Comparison of ENCODE assay signal across 9 cellular contexts in the genomic region with DNA sequence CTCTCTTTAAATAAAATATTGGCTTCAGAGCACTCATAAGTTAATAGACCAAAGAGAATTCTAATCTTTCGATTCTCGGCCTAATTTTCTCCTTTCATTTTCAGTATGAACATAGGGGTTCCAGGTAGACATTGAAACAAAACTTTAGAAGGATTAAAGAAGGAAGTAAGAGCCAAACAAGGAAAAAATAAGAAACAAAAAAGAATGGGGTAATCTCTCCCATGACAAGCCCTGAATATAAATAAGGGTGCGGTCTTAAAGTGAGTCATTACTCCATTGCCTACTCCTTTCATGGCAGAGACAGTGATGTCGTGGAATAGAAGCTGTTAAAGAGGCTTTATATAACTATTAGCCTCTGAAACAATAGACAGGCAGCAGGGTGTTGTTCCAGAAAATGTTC.
DNase-seq lines count a peak whose midpoint lies in the region; ATAC-seq and TF ChIP-seq lines count a peak whose summit lies in the region.
"Had no signal": no experiment of that assay in that cellular context is flagged by ENCODE, and none has a peak within 500 bp of the region (broad histone marks: within the 10 kb centered on the region; RNA-seq: fewer than 3 reads in every experiment).

No MANE protein-coding gene starts in this region.

- peak; percentile 41 for DNase-seq in EH (ENCODE audit: low read depth)
- DNase-seq in M059J (ENCODE audit: low read depth): peak; percentile 81
- DNase-seq in fibroblast of villous mesenchyme (ENCODE audit: low read depth): peak; percentile 42
- DNase-seq in epidermal melanocyte (ENCODE audit: insufficient read length, low spot score): no peak
- no peak for DNase-seq in NCI-H2171 treated with DMSO at 0.1 percent for 48 hours (lab: John Stamatoyannopoulos, UW)
- no peak for DNase-seq in T1000 (lab: John Stamatoyannopoulos, UW)
- no peak for DNase-seq in tibial artery

- no peak overlapping the region for H3K27ac ChIP-seq in tibial artery
- H3K27ac ChIP-seq: cardiac muscle cell had no signal

- ATAC-seq in GM21515 (IDR thresholded peaks at IDR 0.05; ENCODE audit: unreplicated experiment): peak; percentile 92

- H3K4me3 ChIP-seq in fibroblast of villous mesenchyme (ENCODE audit: low read depth, low read length): no peak overlapping the region
- no peak overlapping the region for H3K4me3 ChIP-seq in tibial artery
- H3K4me3 ChIP-seq: cardiac muscle cell had no signal

- no peaks in the 10 kb centered on the region for H3K9me3 ChIP-seq in tibial artery

- no peaks in the 10 kb centered on the region for H3K27me3 ChIP-seq in tibial artery
- H3K27me3 ChIP-seq: cardiac muscle cell had no signal

- TF ChIP-seq CTCF in fibroblast of villous mesenchyme (IDR thresholded peaks at IDR 0.05; ENCODE audit: insufficient read depth, low read depth, low read length) (no peak), tibial artery (IDR thresholded peaks at IDR 0.05) (no peak)

- H3K4me1 ChIP-seq in tibial artery: peaks cover 0 to 35% (median 20%) of the 10 kb centered on the region in 4 donors

- H3K36me3 ChIP-seq in tibial artery: no peaks in the 10 kb centered on the region
- H3K36me3 ChIP-seq: cardiac muscle cell had no signal

- intact Hi-C loops in tibial artery (cut with DNase I; ENCODE audit: low total_unique reads): no loop called here

Comparison
In these comparisons a context has a peak if more than half of its experiments do, and no peak if none do; other contexts are left out.
1. DNase-seq: peak in EH (single experiment), M059J (single experiment) and fibroblast of villous mesenchyme (single experiment); none in epidermal melanocyte (single experiment), NCI-H2171 treated with DMSO at 0.1 percent for 48 hours (single experiment), T1000 (single experiment) and tibial artery (0 of 2).